Comparison of ENCODE assay signal across 3 cellular contexts in genomic region chr20:64178925-64179324, GRCh38.
TF ChIP-seq lines count a peak whose summit lies in the region.

No MANE protein-coding gene starts in this region.

TF ChIP-seq in WTC11, 78 proteins besides CTCF, POLR2A, EP300 and RAD21:
- 0 out of 2 replicates have a peak, but pooled peaks have one; percentile 31 for TF ChIP-seq ZNF263 (CRISPR knock-in tag; IDR thresholded peaks at IDR 0.05; ENCODE audit: low read depth)

TF ChIP-seq in K562, 482 proteins besides CTCF, POLR2A, EP300 and RAD21:
- TF ChIP-seq ZNF263 (CRISPR knock-in tag; IDR thresholded peaks at IDR 0.05; ENCODE audit: borderline replicate concordance) = peak; percentile 55
TF ChIP-seq in K562: peak in this region for 1; not testable (repeated sequence) for 481.

TF ChIP-seq in HepG2, 621 proteins besides CTCF, POLR2A, EP300 and RAD21:
- peak; percentile 60; the same call in 1 of the 2 replicates for TF ChIP-seq ZNF263 (CRISPR knock-in tag; IDR thresholded peaks at IDR 0.05)
